In genomic region chrX:13470680-13470967, GRCh38 we compare ENCODE assay signal across 15 cellular contexts.
A peak's percentile ranks its signal among the peaks of the same experiment; 100 is the strongest.
DNase-seq lines count a peak whose midpoint lies in the region; ATAC-seq and TF ChIP-seq lines count a peak whose summit lies in the region.
"Had no signal": no experiment of that assay in that cellular context is flagged by ENCODE, and none has a peak within 500 bp of the region (broad histone marks: within the 10 kb centered on the region; RNA-seq: fewer than 3 reads in every experiment).

No MANE protein-coding gene starts in this region.

- DNase-seq in Calu3 (no peak), mammary epithelial cell (no peak), neural progenitor cell (ENCODE audit: low spot score) (peak; percentile 46), ovary (no peak), T-helper 17 cell (no peak), H4 (ENCODE audit: low spot score) (no peak)
- DNase-seq: CD4-positive, CD25-positive, alpha-beta regulatory T cell; GF-D8; NCI-H1092; NCI-H1694 treated with DMSO at 0.1 percent for 48 hours; NCI-H510A; RPMI8226 had no signal

- H2AFZ ChIP-seq in mammary epithelial cell (ENCODE audit: low read depth, low read length): peak overlapping the region; percentile 23
- H2AFZ ChIP-seq in neural progenitor cell (replicated peaks): no peak overlapping the region
- H2AFZ ChIP-seq: GM23338 had no signal

- 94% methylated on average over 3 of the region's 3 CpGs for WGBS in mammary epithelial cell (ENCODE audit: low coverage, missing lambda C conversion rate)
- 85 to 89% (median 89%) methylated on average over 3 of the region's 3 CpGs for WGBS in ovary, 3 donors

- TF ChIP-seq EP300 in ovary (IDR thresholded peaks at IDR 0.05): no peak

- peaks cover 16% of the 10 kb centered on the region for H3K4me1 Mint-ChIP-seq in Calu3 (ENCODE audit: low read depth, unreplicated experiment)
- peaks cover 15 to 32% (median 22%) of the 10 kb centered on the region in 3 donors for H3K4me1 Mint-ChIP-seq in IgD-negative memory B cell
- peaks cover 30% of the 10 kb centered on the region for H3K4me1 Mint-ChIP-seq in neural progenitor cell
- H3K4me1 Mint-ChIP-seq in T-helper 17 cell: peaks cover 5% of the 10 kb centered on the region

- H3K4me1 ChIP-seq in mammary epithelial cell (ENCODE audit: insufficient read depth, low read length): no peaks in the 10 kb centered on the region
- H3K4me1 ChIP-seq in neural progenitor cell: peaks cover 43% of the 10 kb centered on the region
- H3K4me1 ChIP-seq in ovary (ENCODE audit: insufficient read depth): peaks cover 2% of the 10 kb centered on the region

- dilution Hi-C loops in mammary epithelial cell (cut with HindIII; ENCODE audit: low sequenced_read_pairs): no loop called here

- no peak overlapping the region for H3K27ac ChIP-seq in mammary epithelial cell (ENCODE audit: insufficient read depth, low read depth, low read length)
- no peak overlapping the region for H3K27ac ChIP-seq in neural progenitor cell
- H3K27ac ChIP-seq in ovary: no peak overlapping the region
- H3K27ac ChIP-seq: SJCRH30 had no signal

- H4K20me1 ChIP-seq in mammary epithelial cell (ENCODE audit: insufficient read depth, low read length) (no peaks in the 10 kb centered on the region), neural progenitor cell (ENCODE audit: low read depth) (no peaks in the 10 kb centered on the region)

- no peaks in the 10 kb centered on the region for H3K79me2 ChIP-seq in mammary epithelial cell (ENCODE audit: insufficient read depth, low read length)
- no peaks in the 10 kb centered on the region for H3K79me2 ChIP-seq in neural progenitor cell (ENCODE audit: low read depth)

- H3K27me3 ChIP-seq in mammary epithelial cell (ENCODE audit: insufficient read depth, low read length) (no peaks in the 10 kb centered on the region), neural progenitor cell (no peaks in the 10 kb centered on the region), ovary (no peaks in the 10 kb centered on the region)
- H3K27me3 ChIP-seq: SJCRH30 had no signal

- no peak for ATAC-seq in T-helper 17 cell
- ATAC-seq: GM23338 had no signal

- H3K27ac Mint-ChIP-seq in Calu3 (ENCODE audit: unreplicated experiment) (peak overlapping the region; percentile 86), IgD-negative memory B cell (peak overlapping the region; percentile 12 to 57 (median 26)), neural progenitor cell (peak overlapping the region; percentile 86), T-helper 17 cell (no peak overlapping the region)
- H3K27ac Mint-ChIP-seq: CD4-positive, CD25-positive, alpha-beta regulatory T cell; GM23338 had no signal

- BruUV-seq in Calu3 (replicated peaks; lab: Mats Ljungman, UMichigan) (no TSS peak), mammary epithelial cell (replicated peaks; lab: Mats Ljungman, UMichigan) (no TSS peak)

- no peaks in the 10 kb centered on the region for H3K9me3 ChIP-seq in mammary epithelial cell (replicated peaks; ENCODE audit: insufficient read depth, low read length)
- H3K9me3 ChIP-seq in neural progenitor cell (ENCODE audit: low read depth): no peaks in the 10 kb centered on the region
- no peaks in the 10 kb centered on the region for H3K9me3 ChIP-seq in ovary
- H3K9me3 ChIP-seq in T-helper 17 cell (ENCODE audit: control insufficient read depth, low read length, poor library complexity, severe bottlenecking): no peaks in the 10 kb centered on the region
- H3K9me3 ChIP-seq: SJCRH30 had no signal

- no peak overlapping the region for H3K4me2 ChIP-seq in mammary epithelial cell (ENCODE audit: insufficient read depth, low read depth, low read length)
- H3K4me2 ChIP-seq in neural progenitor cell: peak overlapping the region; percentile 2
- H3K4me2 ChIP-seq: GM23338 had no signal

- H3K36me3 ChIP-seq in mammary epithelial cell (ENCODE audit: insufficient read depth, low read length): no peaks in the 10 kb centered on the region
- H3K36me3 ChIP-seq in neural progenitor cell: no peaks in the 10 kb centered on the region
- no peaks in the 10 kb centered on the region for H3K36me3 ChIP-seq in ovary
- H3K36me3 ChIP-seq: SJCRH30 had no signal

- H3K9ac ChIP-seq in mammary epithelial cell (ENCODE audit: insufficient read depth, low read length): no peak overlapping the region
- H3K9ac ChIP-seq in neural progenitor cell: no peak overlapping the region

- CTCF ChIA-PET in Calu3 (lab: Charles Lee) (no interaction called here), mammary epithelial cell (lab: Charles Lee; ENCODE audit: low non-redundant PET) (no interaction called here)

- peaks cover 28% of the 10 kb centered on the region for H3F3A ChIP-seq in neural progenitor cell (ENCODE audit: low read depth)

- H3K36me3 Mint-ChIP-seq in Calu3 (ENCODE audit: insufficient read depth, unreplicated experiment): no peaks in the 10 kb centered on the region
- peaks cover 4% of the 10 kb centered on the region for H3K36me3 Mint-ChIP-seq in IgD-negative memory B cell
- H3K36me3 Mint-ChIP-seq in neural progenitor cell: no peaks in the 10 kb centered on the region
- H3K36me3 Mint-ChIP-seq in T-helper 17 cell (ENCODE audit: low read depth): no peaks in the 10 kb centered on the region
- H3K36me3 Mint-ChIP-seq: CD4-positive, CD25-positive, alpha-beta regulatory T cell had no signal

- H3K4me3 Mint-ChIP-seq in Calu3 (ENCODE audit: low read depth, unreplicated experiment) (no peak overlapping the region), IgD-negative memory B cell (peak overlapping the region in 2 of 4 donors; percentile 18 to 59), neural progenitor cell (no peak overlapping the region), T-helper 17 cell (no peak overlapping the region)
- H3K4me3 Mint-ChIP-seq: CD4-positive, CD25-positive, alpha-beta regulatory T cell; GM23338 had no signal

- TF ChIP-seq POLR2A in ovary (IDR thresholded peaks at IDR 0.05): no peak

- TF ChIP-seq CTCF in Calu3 (IDR thresholded peaks at IDR 0.05; ENCODE audit: unreplicated experiment): no peak
- no peak for TF ChIP-seq CTCF in mammary epithelial cell (conservative IDR thresholded peaks at IDR 0.05 in 1 of 2, IDR thresholded peaks at IDR 0.05 in 1 of 2; ENCODE audit: extremely low read depth in 1 of 2, insufficient read depth in 1 of 2, low read depth in 1 of 2, low read length in 2 of 2)
- no peak for TF ChIP-seq CTCF in neural progenitor cell (IDR thresholded peaks at IDR 0.05)
- no peak for TF ChIP-seq CTCF in ovary (IDR thresholded peaks at IDR 0.05)

- H3K27me3 Mint-ChIP-seq in Calu3 (ENCODE audit: unreplicated experiment): no peaks in the 10 kb centered on the region
- peaks cover 16% of the 10 kb centered on the region for H3K27me3 Mint-ChIP-seq in IgD-negative memory B cell
- H3K27me3 Mint-ChIP-seq in neural progenitor cell (ENCODE audit: insufficient read depth, low read depth): peaks cover 7% of the 10 kb centered on the region
- no peaks in the 10 kb centered on the region for H3K27me3 Mint-ChIP-seq in T-helper 17 cell

- H3K9me3 Mint-ChIP-seq in Calu3 (ENCODE audit: low read depth, unreplicated experiment) (no peaks in the 10 kb centered on the region), IgD-negative memory B cell (peaks cover 0 to 2% (median 0%) of the 10 kb centered on the region in 3 donors), neural progenitor cell (peaks cover 5% of the 10 kb centered on the region)
- H3K9me3 Mint-ChIP-seq: GM23338 had no signal

- in situ Hi-C loops in mammary epithelial cell (cut with MboI; ENCODE audit: low sequenced_read_pairs in 2 of 2): no loop called here

- H3K4me3 ChIP-seq in mammary epithelial cell (replicated peaks in 1 of 3; ENCODE audit: insufficient read depth in 1 of 3, low read depth in 2 of 3, low read length in 3 of 3) (no peak overlapping the region), neural progenitor cell (no peak overlapping the region), ovary (no peak overlapping the region)
- H3K4me3 ChIP-seq: GM23338, SJCRH30 had no signal

- intact Hi-C loops in Calu3 (cut with micrococcal nuclease; ENCODE audit: unreplicated experiment): no loop called here
- intact Hi-C loops in mammary epithelial cell (cut with micrococcal nuclease): no loop called here
- intact Hi-C loops in ovary (cut with DNase I): no loop called here
